8 cellular contexts compared by ENCODE assay signal in genomic region chr20:17825949-17826843, GRCh38.
DNase-seq lines count a peak whose midpoint lies in the region; ATAC-seq and TF ChIP-seq lines count a peak whose summit lies in the region.

No MANE protein-coding gene starts in this region.

- H3K4me1 Mint-ChIP-seq in mesothelial cell of epicardium: peaks cover 28% of the 10 kb centered on the region
- peaks cover 13% of the 10 kb centered on the region for H3K4me1 Mint-ChIP-seq in type B pancreatic cell (ENCODE audit: unreplicated experiment)
- peaks cover 17% of the 10 kb centered on the region for H3K4me1 Mint-ChIP-seq in activated T-helper 2 cell treated with anti-CD3 and anti-CD28 coated beads, Interferon-gamma antibody, Interleukin-2, Interleukin-4, amounts not matched to agents 10 μg/mL and 5 μg/mL and 100 μg/mL, durations not matched to agents 14 hours and 24 hours and 36 hours (ENCODE audit: low read depth)

- H3K9me3 Mint-ChIP-seq in mesothelial cell of epicardium (no peaks in the 10 kb centered on the region), type B pancreatic cell (no peaks in the 10 kb centered on the region)
- H3K9me3 Mint-ChIP-seq in activated T-helper 2 cell treated with anti-CD3 and anti-CD28 coated beads, Interferon-gamma antibody, Interleukin-2, Interleukin-4, amounts not matched to agents 10 μg/mL and 5 μg/mL and 100 μg/mL, durations not matched to agents 14 hours and 24 hours and 36 hours: no peaks in the 10 kb centered on the region

- TF ChIP-seq CTCF in mesothelial cell of epicardium (IDR thresholded peaks at IDR 0.05; ENCODE audit: unreplicated experiment): no peak
- TF ChIP-seq CTCF in type B pancreatic cell (conservative IDR thresholded peaks at IDR 0.05): no peak

- intact Hi-C loops in activated T-helper 2 cell treated with anti-CD3 and anti-CD28 coated beads, Interferon-gamma antibody, Interleukin-2, Interleukin-4, amounts not matched to agents 10 μg/mL and 5 μg/mL and 100 μg/mL, durations not matched to agents 14 hours and 24 hours and 36 hours (cut with micrococcal nuclease): loop anchor here (5.0 to 10.0 kb wide), 2 partner anchors 71 to 169 kb away; no protein-coding TSS in a partner anchor

- ATAC-seq in GM18508 (IDR thresholded peaks at IDR 0.05; ENCODE audit: insufficient read depth, unreplicated experiment) (peak; percentile 90), GM21360 (IDR thresholded peaks at IDR 0.05; ENCODE audit: unreplicated experiment) (peak; percentile 94), HG03342 (IDR thresholded peaks at IDR 0.05; ENCODE audit: unreplicated experiment) (peak; percentile 95)

- H3K27ac Mint-ChIP-seq in mesothelial cell of epicardium (peak overlapping the region; percentile 37), type B pancreatic cell (no peak overlapping the region)
- no peak overlapping the region for H3K27ac Mint-ChIP-seq in activated T-helper 2 cell treated with anti-CD3 and anti-CD28 coated beads, Interferon-gamma antibody, Interleukin-2, Interleukin-4, amounts not matched to agents 10 μg/mL and 5 μg/mL and 100 μg/mL, durations not matched to agents 14 hours and 24 hours and 36 hours

- DNase-seq in mesothelial cell of epicardium (ENCODE audit: low spot score in 2 of 2, unreplicated experiment in 2 of 2) (no peak), type B pancreatic cell (ENCODE audit: extremely low spot score, unreplicated experiment) (no peak), DMS 273 treated with DMSO at 0.1 percent for 48 hours (lab: John Stamatoyannopoulos, UW) (no peak), OCI-M1 (lab: John Stamatoyannopoulos, UW) (no peak)
- DNase-seq in activated T-helper 2 cell treated with anti-CD3 and anti-CD28 coated beads, Interferon-gamma antibody, Interleukin-2, Interleukin-4, amounts not matched to agents 10 μg/mL and 5 μg/mL and 100 μg/mL, durations not matched to agents 14 hours and 24 hours and 36 hours (ENCODE audit: low spot score): no peak

- no peak overlapping the region for H3K4me3 Mint-ChIP-seq in mesothelial cell of epicardium
- H3K4me3 Mint-ChIP-seq in type B pancreatic cell: no peak overlapping the region
- no peak overlapping the region for H3K4me3 Mint-ChIP-seq in activated T-helper 2 cell treated with anti-CD3 and anti-CD28 coated beads, Interferon-gamma antibody, Interleukin-2, Interleukin-4, amounts not matched to agents 10 μg/mL and 5 μg/mL and 100 μg/mL, durations not matched to agents 14 hours and 24 hours and 36 hours (ENCODE audit: low read depth)

- no peaks in the 10 kb centered on the region for H3K27me3 Mint-ChIP-seq in mesothelial cell of epicardium (ENCODE audit: low read depth)
- H3K27me3 Mint-ChIP-seq in type B pancreatic cell: no peaks in the 10 kb centered on the region
- no peaks in the 10 kb centered on the region for H3K27me3 Mint-ChIP-seq in activated T-helper 2 cell treated with anti-CD3 and anti-CD28 coated beads, Interferon-gamma antibody, Interleukin-2, Interleukin-4, amounts not matched to agents 10 μg/mL and 5 μg/mL and 100 μg/mL, durations not matched to agents 14 hours and 24 hours and 36 hours (ENCODE audit: low read depth)

- H3K36me3 Mint-ChIP-seq in mesothelial cell of epicardium (no peaks in the 10 kb centered on the region), type B pancreatic cell (no peaks in the 10 kb centered on the region)
- H3K36me3 Mint-ChIP-seq in activated T-helper 2 cell treated with anti-CD3 and anti-CD28 coated beads, Interferon-gamma antibody, Interleukin-2, Interleukin-4, amounts not matched to agents 10 μg/mL and 5 μg/mL and 100 μg/mL, durations not matched to agents 14 hours and 24 hours and 36 hours (ENCODE audit: low read depth): no peaks in the 10 kb centered on the region
